In genomic region chr3:123893012-123893411, GRCh38 we compare ENCODE assay signal across 2 cellular contexts.
TF ChIP-seq lines count a peak whose summit lies in the region.

No MANE protein-coding gene starts in this region.

TF ChIP-seq in liver, 16 proteins besides CTCF, POLR2A, EP300 and RAD21:
- TF ChIP-seq RXRA (IDR thresholded peaks at IDR 0.05) (peak in 1 of 2 donors; percentile 62), YY1 (IDR thresholded peaks at IDR 0.05) (peak; percentile 38), GABPA (IDR thresholded peaks at IDR 0.05 in 1 of 2, conservative IDR thresholded peaks at IDR 0.05 in 1 of 2) (no peak), TAF1 (conservative IDR thresholded peaks at IDR 0.05) (no peak), JUND (IDR thresholded peaks at IDR 0.05) (no peak), MAX (IDR thresholded peaks at IDR 0.05) (peak; percentile 22), HNF4A (conservative IDR thresholded peaks at IDR 0.05) (peak; percentile 48 to 68)
- TF ChIP-seq, protein P1, sequence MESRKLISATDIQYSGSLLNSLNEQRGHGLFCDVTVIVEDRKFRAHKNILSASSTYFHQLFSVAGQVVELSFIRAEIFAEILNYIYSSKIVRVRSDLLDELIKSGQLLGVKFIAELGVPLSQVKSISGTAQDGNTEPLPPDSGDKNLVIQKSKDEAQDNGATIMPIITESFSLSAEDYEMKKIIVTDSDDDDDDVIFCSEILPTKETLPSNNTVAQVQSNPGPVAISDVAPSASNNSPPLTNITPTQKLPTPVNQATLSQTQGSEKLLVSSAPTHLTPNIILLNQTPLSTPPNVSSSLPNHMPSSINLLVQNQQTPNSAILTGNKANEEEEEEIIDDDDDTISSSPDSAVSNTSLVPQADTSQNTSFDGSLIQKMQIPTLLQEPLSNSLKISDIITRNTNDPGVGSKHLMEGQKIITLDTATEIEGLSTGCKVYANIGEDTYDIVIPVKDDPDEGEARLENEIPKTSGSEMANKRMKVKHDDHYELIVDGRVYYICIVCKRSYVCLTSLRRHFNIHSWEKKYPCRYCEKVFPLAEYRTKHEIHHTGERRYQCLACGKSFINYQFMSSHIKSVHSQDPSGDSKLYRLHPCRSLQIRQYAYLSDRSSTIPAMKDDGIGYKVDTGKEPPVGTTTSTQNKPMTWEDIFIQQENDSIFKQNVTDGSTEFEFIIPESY (IDR thresholded peaks at IDR 0.05) = peak; percentile 25

TF ChIP-seq in HepG2, 621 proteins besides CTCF, POLR2A, EP300 and RAD21:
- TF ChIP-seq ZNF589 (CRISPR knock-in tag; conservative IDR thresholded peaks at IDR 0.05) = no peak
- no peak for TF ChIP-seq THYN1 (CRISPR knock-in tag; IDR thresholded peaks at IDR 0.05; ENCODE audit: borderline replicate concordance, low read depth)
- no peak for TF ChIP-seq ADNP (CRISPR knock-in tag; IDR thresholded peaks at IDR 0.05)
- no peak for TF ChIP-seq ZNF781 (CRISPR knock-in tag; IDR thresholded peaks at IDR 0.05; ENCODE audit: borderline replicate concordance, not compliant biosample characterization)
- TF ChIP-seq E2F1 (CRISPR knock-in tag; IDR thresholded peaks at IDR 0.05) = no peak
- no peak for TF ChIP-seq ZUFSP (CRISPR knock-in tag; IDR thresholded peaks at IDR 0.05; ENCODE audit: borderline replicate concordance)
- no peak for TF ChIP-seq REPIN1 (CRISPR knock-in tag; IDR thresholded peaks at IDR 0.05; ENCODE audit: borderline replicate concordance, low read depth)
- TF ChIP-seq NR1H2 (CRISPR knock-in tag; IDR thresholded peaks at IDR 0.05; ENCODE audit: borderline replicate concordance, low read depth) = no peak
- no peak for TF ChIP-seq ZSCAN20 (CRISPR knock-in tag; IDR thresholded peaks at IDR 0.05; ENCODE audit: borderline replicate concordance)
- no peak for TF ChIP-seq ZNF276 (CRISPR knock-in tag; IDR thresholded peaks at IDR 0.05; ENCODE audit: low read depth)
- no peak for TF ChIP-seq TFAP4 (IDR thresholded peaks at IDR 0.05; ENCODE audit: borderline replicate concordance, low read depth)
- TF ChIP-seq SMARCE1 (IDR thresholded peaks at IDR 0.05; ENCODE audit: borderline replicate concordance) = no peak
- TF ChIP-seq, protein P2, sequence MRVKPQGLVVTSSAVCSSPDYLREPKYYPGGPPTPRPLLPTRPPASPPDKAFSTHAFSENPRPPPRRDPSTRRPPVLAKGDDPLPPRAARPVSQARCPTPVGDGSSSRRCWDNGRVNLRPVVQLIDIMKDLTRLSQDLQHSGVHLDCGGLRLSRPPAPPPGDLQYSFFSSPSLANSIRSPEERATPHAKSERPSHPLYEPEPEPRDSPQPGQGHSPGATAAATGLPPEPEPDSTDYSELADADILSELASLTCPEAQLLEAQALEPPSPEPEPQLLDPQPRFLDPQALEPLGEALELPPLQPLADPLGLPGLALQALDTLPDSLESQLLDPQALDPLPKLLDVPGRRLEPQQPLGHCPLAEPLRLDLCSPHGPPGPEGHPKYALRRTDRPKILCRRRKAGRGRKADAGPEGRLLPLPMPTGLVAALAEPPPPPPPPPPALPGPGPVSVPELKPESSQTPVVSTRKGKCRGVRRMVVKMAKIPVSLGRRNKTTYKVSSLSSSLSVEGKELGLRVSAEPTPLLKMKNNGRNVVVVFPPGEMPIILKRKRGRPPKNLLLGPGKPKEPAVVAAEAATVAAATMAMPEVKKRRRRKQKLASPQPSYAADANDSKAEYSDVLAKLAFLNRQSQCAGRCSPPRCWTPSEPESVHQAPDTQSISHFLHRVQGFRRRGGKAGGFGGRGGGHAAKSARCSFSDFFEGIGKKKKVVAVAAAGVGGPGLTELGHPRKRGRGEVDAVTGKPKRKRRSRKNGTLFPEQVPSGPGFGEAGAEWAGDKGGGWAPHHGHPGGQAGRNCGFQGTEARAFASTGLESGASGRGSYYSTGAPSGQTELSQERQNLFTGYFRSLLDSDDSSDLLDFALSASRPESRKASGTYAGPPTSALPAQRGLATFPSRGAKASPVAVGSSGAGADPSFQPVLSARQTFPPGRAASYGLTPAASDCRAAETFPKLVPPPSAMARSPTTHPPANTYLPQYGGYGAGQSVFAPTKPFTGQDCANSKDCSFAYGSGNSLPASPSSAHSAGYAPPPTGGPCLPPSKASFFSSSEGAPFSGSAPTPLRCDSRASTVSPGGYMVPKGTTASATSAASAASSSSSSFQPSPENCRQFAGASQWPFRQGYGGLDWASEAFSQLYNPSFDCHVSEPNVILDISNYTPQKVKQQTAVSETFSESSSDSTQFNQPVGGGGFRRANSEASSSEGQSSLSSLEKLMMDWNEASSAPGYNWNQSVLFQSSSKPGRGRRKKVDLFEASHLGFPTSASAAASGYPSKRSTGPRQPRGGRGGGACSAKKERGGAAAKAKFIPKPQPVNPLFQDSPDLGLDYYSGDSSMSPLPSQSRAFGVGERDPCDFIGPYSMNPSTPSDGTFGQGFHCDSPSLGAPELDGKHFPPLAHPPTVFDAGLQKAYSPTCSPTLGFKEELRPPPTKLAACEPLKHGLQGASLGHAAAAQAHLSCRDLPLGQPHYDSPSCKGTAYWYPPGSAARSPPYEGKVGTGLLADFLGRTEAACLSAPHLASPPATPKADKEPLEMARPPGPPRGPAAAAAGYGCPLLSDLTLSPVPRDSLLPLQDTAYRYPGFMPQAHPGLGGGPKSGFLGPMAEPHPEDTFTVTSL (CRISPR knock-in tag; IDR thresholded peaks at IDR 0.05; ENCODE audit: borderline replicate concordance) = no peak
